ENCODE assay signal across 8 cellular contexts in the genomic region with DNA sequence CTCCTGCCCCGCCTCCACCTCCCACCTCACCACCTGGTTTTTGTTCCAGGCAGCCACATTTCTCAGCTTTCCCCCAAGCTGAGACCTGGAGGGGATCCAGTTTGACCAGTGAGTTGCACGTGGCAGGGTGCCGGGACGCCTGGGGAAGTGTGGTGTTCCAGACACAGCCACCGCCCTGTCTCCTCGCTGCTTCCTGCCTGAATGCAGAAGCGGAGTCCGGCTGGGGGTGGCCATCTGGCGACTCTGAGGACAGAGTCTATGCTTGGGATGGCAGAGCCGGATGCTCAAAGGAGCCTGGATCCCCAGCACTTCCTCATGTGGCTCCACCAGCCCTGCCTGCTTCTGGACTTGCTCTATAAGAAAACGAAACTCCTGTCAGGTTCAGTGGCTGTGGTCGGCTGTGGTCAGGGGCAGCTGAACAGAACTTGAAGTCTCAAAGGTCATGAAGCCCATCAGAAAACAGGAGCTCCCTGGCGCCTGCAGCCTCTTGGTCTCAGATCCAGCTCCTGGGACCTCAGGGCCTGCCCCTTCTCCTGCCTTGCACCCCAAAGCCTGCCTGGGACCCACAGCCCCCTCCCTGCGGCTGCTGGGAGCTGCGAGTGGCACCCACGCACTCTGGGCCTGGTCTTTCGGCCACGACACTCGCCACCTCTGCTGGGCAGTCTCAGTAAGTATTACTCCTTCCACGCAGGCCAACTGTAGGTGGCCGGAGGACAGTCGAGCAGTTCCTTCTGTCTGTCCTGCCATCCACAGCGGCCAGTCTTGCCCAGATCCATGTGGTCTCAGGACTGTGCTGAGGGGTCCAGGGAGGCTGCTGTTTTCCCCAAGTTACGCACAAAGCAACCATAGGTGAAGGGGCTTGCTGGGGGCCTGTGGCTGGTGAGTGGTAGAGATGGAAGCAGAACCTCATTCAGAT.
DNase-seq lines count a peak whose midpoint lies in the region; ATAC-seq, FAIRE-seq and TF ChIP-seq lines count a peak whose summit lies in the region.

No MANE protein-coding gene starts in this region.

- H3K9me3 ChIP-seq in Karpas-422 (ENCODE audit: low read length) (no peaks in the 10 kb centered on the region), A673 (ENCODE audit: low read depth, low read length, poor library complexity, severe bottlenecking) (no peaks in the 10 kb centered on the region)

- no peaks in the 10 kb centered on the region for H3K9me3 Mint-ChIP-seq in dendritic cell treated with granulocyte-macrophage colony-stimulating factor and Interleukin-4, amounts not matched to agents 40 ng/mL and 50 ng/mL, for 4 days
- H3K9me3 Mint-ChIP-seq in natural killer cell = no peaks in the 10 kb centered on the region

- peaks cover 71% of the 10 kb centered on the region for H3K4me1 Mint-ChIP-seq in dendritic cell treated with granulocyte-macrophage colony-stimulating factor and Interleukin-4, amounts not matched to agents 40 ng/mL and 50 ng/mL, for 4 days (ENCODE audit: low read depth)
- H3K4me1 Mint-ChIP-seq in natural killer cell = peaks cover 11 to 30% of the 10 kb centered on the region in 2 donors

- no peaks in the 10 kb centered on the region for H4K20me1 ChIP-seq in Karpas-422 (ENCODE audit: insufficient read depth, low read depth, low read length)

- H3K4me3 ChIP-seq in Karpas-422 (ENCODE audit: low read length) (peak overlapping the region; percentile 25; the same call in 1 of the 2 replicates), A673 (ENCODE audit: low read depth, low read length, poor library complexity, severe bottlenecking) (no peak overlapping the region), brain microvascular endothelial cell (ENCODE audit: low read depth, low read length) (no peak overlapping the region)

- POLR2A ChIA-PET in A673 (lab: Charles Lee; ENCODE audit: low non-redundant PET) = no interaction called here

- CTCF ChIA-PET in A673 (lab: Charles Lee) = no interaction called here

- in situ Hi-C loops in brain microvascular endothelial cell (cut with HindIII; ENCODE audit: low pct_ligation_motif_present, low sequenced_read_pairs) = no loop called here

- H3K27me3 ChIP-seq in Karpas-422 (ENCODE audit: low read length) (no peaks in the 10 kb centered on the region), A673 (replicated peaks; ENCODE audit: insufficient read depth, low read depth, low read length, poor library complexity) (no peaks in the 10 kb centered on the region), brain microvascular endothelial cell (replicated peaks) (no peaks in the 10 kb centered on the region)

- intact Hi-C loops in dendritic cell treated with granulocyte-macrophage colony-stimulating factor and Interleukin-4, amounts not matched to agents 40 ng/mL and 50 ng/mL, for 4 days (cut with micrococcal nuclease) = loop anchor here (1.0 to 5.0 kb wide), 3 partner anchors 21 to 114 kb away; no protein-coding TSS in a partner anchor
- intact Hi-C loops in natural killer cell (cut with micrococcal nuclease) = no loop called here
- intact Hi-C loops in A673 (cut with micrococcal nuclease; ENCODE audit: unreplicated experiment) = no loop called here

- no peak overlapping the region for H3K27ac ChIP-seq in Karpas-422 (ENCODE audit: low read length)
- no peak overlapping the region for H3K27ac ChIP-seq in A673 (ENCODE audit: low read depth, low read length, poor library complexity, severe bottlenecking)
- no peak overlapping the region for H3K27ac ChIP-seq in brain microvascular endothelial cell

- peak; percentile 76 for ATAC-seq in GM21526 (IDR thresholded peaks at IDR 0.05; ENCODE audit: low FRiP score, unreplicated experiment)
- ATAC-seq in natural killer cell = peak; percentile 22 to 60 (median 34)

- TF ChIP-seq CTCF in natural killer cell (IDR thresholded peaks at IDR 0.05) (no peak), A673 (conservative IDR thresholded peaks at IDR 0.05; ENCODE audit: low read depth, low read length) (no peak), brain microvascular endothelial cell (IDR thresholded peaks at IDR 0.05; ENCODE audit: low read depth, low read length, missing control alignments) (no peak)

- H3K27me3 Mint-ChIP-seq in dendritic cell treated with granulocyte-macrophage colony-stimulating factor and Interleukin-4, amounts not matched to agents 40 ng/mL and 50 ng/mL, for 4 days = no peaks in the 10 kb centered on the region
- peaks cover 21% of the 10 kb centered on the region in 2 donors for H3K27me3 Mint-ChIP-seq in natural killer cell (ENCODE audit: low read depth in 2 of 2)

- H3K36me3 ChIP-seq in Karpas-422 (ENCODE audit: insufficient read depth, low read length) (no peaks in the 10 kb centered on the region), A673 (ENCODE audit: insufficient read depth, low read length, poor library complexity, severe bottlenecking) (no peaks in the 10 kb centered on the region), brain microvascular endothelial cell (replicated peaks) (no peaks in the 10 kb centered on the region)

- peak overlapping the region; percentile 43 for H3K4me2 ChIP-seq in Karpas-422 (ENCODE audit: low read depth, low read length, poor library complexity, severe bottlenecking)

- H3K79me2 ChIP-seq in Karpas-422 (ENCODE audit: low read length) = no peaks in the 10 kb centered on the region

- H3K4me3 Mint-ChIP-seq in dendritic cell treated with granulocyte-macrophage colony-stimulating factor and Interleukin-4, amounts not matched to agents 40 ng/mL and 50 ng/mL, for 4 days = peak overlapping the region; percentile 62
- H3K4me3 Mint-ChIP-seq in natural killer cell = peak overlapping the region; percentile 42

- H3K9me2 ChIP-seq in Karpas-422 (replicated peaks; ENCODE audit: insufficient read depth, low read length) = no peaks in the 10 kb centered on the region

- H3K27ac Mint-ChIP-seq in dendritic cell treated with granulocyte-macrophage colony-stimulating factor and Interleukin-4, amounts not matched to agents 40 ng/mL and 50 ng/mL, for 4 days = peak overlapping the region; percentile 98
- no peak overlapping the region for H3K27ac Mint-ChIP-seq in natural killer cell

- 0 out of 2 replicates have a peak, but pooled peaks have one; percentile 48 for TF ChIP-seq POLR2A in GM12892 (IDR thresholded peaks at IDR 0.05; ENCODE audit: low read depth, low read length)

- FAIRE-seq in GM12892 (lab: Jason Lieb, UNC) = peak; percentile 91

- BruUV-seq in A673 (replicated peaks; lab: Mats Ljungman, UMichigan) = no TSS peak

- DNase-seq in GM12892 (ENCODE audit: insufficient read length) (peak; percentile 63), Karpas-422 (no peak), natural killer cell (peak; percentile 17), NCI-H1417 (lab: John Stamatoyannopoulos, UW) (no peak), A673 (ENCODE audit: low spot score) (no peak), brain microvascular endothelial cell (no peak)

- no peaks in the 10 kb centered on the region for H3K36me3 Mint-ChIP-seq in dendritic cell treated with granulocyte-macrophage colony-stimulating factor and Interleukin-4, amounts not matched to agents 40 ng/mL and 50 ng/mL, for 4 days (ENCODE audit: low read depth)
- H3K36me3 Mint-ChIP-seq in natural killer cell = no peaks in the 10 kb centered on the region

- 0 out of 2 replicates have a peak overlapping the region, but pooled peaks have one; percentile 27 for H3K9ac ChIP-seq in Karpas-422 (ENCODE audit: low read length)

- H3K4me1 ChIP-seq in Karpas-422 (ENCODE audit: low read length) (peaks cover 10% of the 10 kb centered on the region), A673 (ENCODE audit: insufficient read depth, low read length, poor library complexity, severe bottlenecking) (no peaks in the 10 kb centered on the region)

- peak overlapping the region; percentile 7; the same call in 1 of the 2 replicates for H2AFZ ChIP-seq in Karpas-422 (ENCODE audit: low read length)

Comparison
In these comparisons a context has a peak if more than half of its experiments do, and no peak if none do; other contexts are left out.
1. DNase-seq: peak in GM12892 (single experiment) and natural killer cell (single experiment); none in Karpas-422 (single experiment), NCI-H1417 (0 of 3), A673 (single experiment) and brain microvascular endothelial cell (single experiment).